2 cellular contexts compared by ENCODE assay signal in the genomic region with DNA sequence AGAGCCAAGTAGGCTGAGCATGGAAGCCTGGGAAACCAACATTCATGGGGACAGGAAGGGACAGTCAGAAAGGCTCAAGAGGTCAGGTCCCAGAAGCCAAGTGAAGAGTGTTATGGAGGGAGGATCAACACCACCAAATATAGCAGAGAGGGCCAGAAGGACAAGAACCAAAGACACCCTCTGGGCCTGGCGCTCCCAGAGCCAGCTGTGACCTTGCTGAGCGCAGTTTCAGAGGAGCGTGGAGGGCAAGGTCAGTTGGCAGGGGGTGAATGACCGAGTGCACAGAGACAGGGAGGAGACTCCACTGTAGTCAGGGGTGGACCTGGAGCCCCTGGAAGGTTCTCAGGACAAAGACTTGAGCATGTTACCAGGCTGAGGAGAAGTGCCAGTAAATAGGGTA.
A peak's percentile ranks its signal among the peaks of the same experiment; 100 is the strongest.
TF ChIP-seq lines count a peak whose summit lies in the region.

No MANE protein-coding gene starts in this region.

TF ChIP-seq in liver, 16 proteins besides CTCF, POLR2A, EP300 and RAD21:
- TF ChIP-seq NR2F2 (IDR thresholded peaks at IDR 0.05) (peak; percentile 82), FOXA2 (IDR thresholded peaks at IDR 0.05) (no peak), JUND (IDR thresholded peaks at IDR 0.05) (no peak), RXRA (IDR thresholded peaks at IDR 0.05) (peak in 1 of 2 donors; percentile 49), EGR1 (IDR thresholded peaks at IDR 0.05; ENCODE audit: low read depth in 2 of 2) (no peak)

TF ChIP-seq in HepG2, 621 proteins besides CTCF, POLR2A, EP300 and RAD21:
- TF ChIP-seq HNF4A (CRISPR knock-in tag; IDR thresholded peaks at IDR 0.05) = no peak
- TF ChIP-seq PRPF4 (IDR thresholded peaks at IDR 0.05; ENCODE audit: low read depth, low read length, poor library complexity, severe bottlenecking) = no peak
- no peak for TF ChIP-seq ZNF761 (CRISPR knock-in tag; conservative IDR thresholded peaks at IDR 0.05)
- TF ChIP-seq HNF1A (IDR thresholded peaks at IDR 0.05; ENCODE audit: low read depth) = no peak
- TF ChIP-seq HNF1A (CRISPR knock-in tag; IDR thresholded peaks at IDR 0.05; ENCODE audit: borderline replicate concordance) = no peak
- TF ChIP-seq ZNF850 (CRISPR knock-in tag; conservative IDR thresholded peaks at IDR 0.05) = no peak
- TF ChIP-seq HDAC2 (CRISPR knock-in tag; IDR thresholded peaks at IDR 0.05) = no peak
- no peak for TF ChIP-seq SMARCE1 (IDR thresholded peaks at IDR 0.05; ENCODE audit: borderline replicate concordance)
- TF ChIP-seq, protein P1, sequence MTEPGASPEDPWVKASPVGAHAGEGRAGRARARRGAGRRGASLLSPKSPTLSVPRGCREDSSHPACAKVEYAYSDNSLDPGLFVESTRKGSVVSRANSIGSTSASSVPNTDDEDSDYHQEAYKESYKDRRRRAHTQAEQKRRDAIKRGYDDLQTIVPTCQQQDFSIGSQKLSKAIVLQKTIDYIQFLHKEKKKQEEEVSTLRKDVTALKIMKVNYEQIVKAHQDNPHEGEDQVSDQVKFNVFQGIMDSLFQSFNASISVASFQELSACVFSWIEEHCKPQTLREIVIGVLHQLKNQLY (CRISPR knock-in tag; IDR thresholded peaks at IDR 0.05) = no peak
- TF ChIP-seq ZNF543 (CRISPR knock-in tag; IDR thresholded peaks at IDR 0.05) = no peak
- no peak for TF ChIP-seq STAT5B (CRISPR knock-in tag; IDR thresholded peaks at IDR 0.05)
- TF ChIP-seq TFE3 (CRISPR knock-in tag; IDR thresholded peaks at IDR 0.05) = no peak
- TF ChIP-seq ARID3A (IDR thresholded peaks at IDR 0.05; ENCODE audit: low read depth, low read length) = no peak
